In the genomic region with DNA sequence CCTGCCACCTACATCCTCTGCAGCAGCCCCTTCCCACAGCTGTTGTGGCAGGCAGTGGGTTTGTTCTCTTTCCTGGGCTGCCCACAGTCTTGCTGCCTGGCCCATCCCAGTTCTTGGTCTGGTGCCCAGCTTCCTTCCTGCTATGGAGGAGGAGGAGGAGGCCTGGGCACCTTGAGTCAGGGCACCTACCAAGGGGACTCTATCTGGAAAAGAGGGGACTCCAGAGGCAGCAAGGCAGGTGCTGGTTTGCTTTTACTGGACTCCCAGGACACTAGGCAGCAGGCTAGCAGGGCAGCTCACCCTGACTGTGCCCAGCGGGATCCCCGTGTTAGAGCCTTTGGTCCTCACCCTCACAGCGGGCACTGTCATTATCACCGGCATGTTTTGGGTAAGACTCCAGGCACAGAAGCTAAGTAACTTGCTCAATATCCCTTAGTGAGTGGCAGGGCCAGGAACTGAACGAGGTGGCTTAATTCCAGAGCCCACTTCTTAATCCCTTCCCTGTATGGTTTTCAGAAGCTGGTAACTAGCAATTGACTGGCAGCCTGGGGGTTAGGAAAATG, we compare ENCODE assay signal across 10 cellular contexts.
DNase-seq lines count a peak whose midpoint lies in the region.
"Had no signal": no experiment of that assay in that cellular context is flagged by ENCODE, and none has a peak within 500 bp of the region (broad histone marks: within the 10 kb centered on the region; RNA-seq: fewer than 3 reads in every experiment).

No MANE protein-coding gene starts in this region.

- peak overlapping the region; percentile 73 for H3K4me3 Mint-ChIP-seq in activated CD4-positive, alpha-beta T cell treated with anti-CD3 and anti-CD28 coated beads, Interleukin-2, amount 10 ng/mL, durations not matched to agents 7 days and 5 days
- H3K4me3 Mint-ChIP-seq in activated naive CD8-positive, alpha-beta T cell treated with anti-CD3 and anti-CD28 coated beads for 36 hours = peak overlapping the region; percentile 75

- no peaks in the 10 kb centered on the region for H3K27me3 ChIP-seq in thymus (ENCODE audit: control insufficient read depth, insufficient read depth)

- peaks cover 25% of the 10 kb centered on the region for H3K4me1 ChIP-seq in thymus (ENCODE audit: control insufficient read depth, insufficient read depth, low read length)

- no peak for DNase-seq in activated CD4-positive, alpha-beta T cell treated with anti-CD3 and anti-CD28 coated beads, Interleukin-2, amount 10 ng/mL, durations not matched to agents 7 days and 5 days
- no peak for DNase-seq in activated CD4-positive, alpha-beta T cell treated with anti-CD3 and anti-CD28 coated beads, Interleukin-2, amount 50 U/mL, for 48 hours
- DNase-seq in activated naive CD8-positive, alpha-beta T cell treated with anti-CD3 and anti-CD28 coated beads for 36 hours = no peak
- DNase-seq in kidney tubule cell (ENCODE audit: low spot score) (peak; percentile 67), NCI-H748 (lab: John Stamatoyannopoulos, UW; ENCODE audit: unreplicated experiment) (no peak), NCI-H146 (lab: John Stamatoyannopoulos, UW) (no peak), NOMO-1 treated with dmso at 0.1 percent for 144 hours (lab: John Stamatoyannopoulos, UW; ENCODE audit: unreplicated experiment) (no peak)
- DNase-seq: Caco-2, MM.1S had no signal

- no peaks in the 10 kb centered on the region for H3K9me3 ChIP-seq in thymus (ENCODE audit: control insufficient read depth)
- H3K9me3 ChIP-seq: Caco-2 had no signal

- peak overlapping the region; percentile 99 for H3K27ac Mint-ChIP-seq in activated CD4-positive, alpha-beta T cell treated with anti-CD3 and anti-CD28 coated beads, Interleukin-2, amount 10 ng/mL, durations not matched to agents 7 days and 5 days
- H3K27ac Mint-ChIP-seq in activated naive CD8-positive, alpha-beta T cell treated with anti-CD3 and anti-CD28 coated beads for 36 hours = peak overlapping the region; percentile 12

- H3K27me3 Mint-ChIP-seq in activated CD4-positive, alpha-beta T cell treated with anti-CD3 and anti-CD28 coated beads, Interleukin-2, amount 10 ng/mL, durations not matched to agents 7 days and 5 days = no peaks in the 10 kb centered on the region
- no peaks in the 10 kb centered on the region for H3K27me3 Mint-ChIP-seq in activated naive CD8-positive, alpha-beta T cell treated with anti-CD3 and anti-CD28 coated beads for 36 hours

- H3K36me3 ChIP-seq in thymus (ENCODE audit: control insufficient read depth, insufficient read depth) = no peaks in the 10 kb centered on the region

- POLR2A ChIA-PET in activated CD4-positive, alpha-beta T cell treated with anti-CD3 and anti-CD28 coated beads, Interleukin-2, amount 10 ng/mL, durations not matched to agents 7 days and 5 days (lab: Charles Lee) = no interaction called here

- WGBS in thymus = 20% methylated on average over 5 of the region's 5 CpGs

- H3K27ac ChIP-seq in thymus (ENCODE audit: low read depth) = peak overlapping the region; percentile 10

- H3K4me1 Mint-ChIP-seq in activated CD4-positive, alpha-beta T cell treated with anti-CD3 and anti-CD28 coated beads, Interleukin-2, amount 10 ng/mL, durations not matched to agents 7 days and 5 days = peaks cover 63% of the 10 kb centered on the region
- H3K4me1 Mint-ChIP-seq in activated naive CD8-positive, alpha-beta T cell treated with anti-CD3 and anti-CD28 coated beads for 36 hours = peaks cover 48% of the 10 kb centered on the region

- no peak overlapping the region for H3K4me3 ChIP-seq in thymus (ENCODE audit: low read length)

- H3K36me3 Mint-ChIP-seq in activated CD4-positive, alpha-beta T cell treated with anti-CD3 and anti-CD28 coated beads, Interleukin-2, amount 10 ng/mL, durations not matched to agents 7 days and 5 days (ENCODE audit: low read depth) = peaks cover 21% of the 10 kb centered on the region
- H3K36me3 Mint-ChIP-seq in activated naive CD8-positive, alpha-beta T cell treated with anti-CD3 and anti-CD28 coated beads for 36 hours = peaks cover 14% of the 10 kb centered on the region

- no peaks in the 10 kb centered on the region for H3K9me3 Mint-ChIP-seq in activated CD4-positive, alpha-beta T cell treated with anti-CD3 and anti-CD28 coated beads, Interleukin-2, amount 10 ng/mL, durations not matched to agents 7 days and 5 days
- no peaks in the 10 kb centered on the region for H3K9me3 Mint-ChIP-seq in activated naive CD8-positive, alpha-beta T cell treated with anti-CD3 and anti-CD28 coated beads for 36 hours

- CTCF ChIA-PET in activated CD4-positive, alpha-beta T cell treated with anti-CD3 and anti-CD28 coated beads, Interleukin-2, amount 10 ng/mL, durations not matched to agents 7 days and 5 days (lab: Charles Lee) = interaction anchor here (1.3 to 9.0 kb wide), 3 partner anchors 8 to 16 kb away, joined by 3 to 118 read pairs (median 9); no protein-coding TSS in a partner anchor
